17 cellular contexts compared by ENCODE assay signal in the genomic region with DNA sequence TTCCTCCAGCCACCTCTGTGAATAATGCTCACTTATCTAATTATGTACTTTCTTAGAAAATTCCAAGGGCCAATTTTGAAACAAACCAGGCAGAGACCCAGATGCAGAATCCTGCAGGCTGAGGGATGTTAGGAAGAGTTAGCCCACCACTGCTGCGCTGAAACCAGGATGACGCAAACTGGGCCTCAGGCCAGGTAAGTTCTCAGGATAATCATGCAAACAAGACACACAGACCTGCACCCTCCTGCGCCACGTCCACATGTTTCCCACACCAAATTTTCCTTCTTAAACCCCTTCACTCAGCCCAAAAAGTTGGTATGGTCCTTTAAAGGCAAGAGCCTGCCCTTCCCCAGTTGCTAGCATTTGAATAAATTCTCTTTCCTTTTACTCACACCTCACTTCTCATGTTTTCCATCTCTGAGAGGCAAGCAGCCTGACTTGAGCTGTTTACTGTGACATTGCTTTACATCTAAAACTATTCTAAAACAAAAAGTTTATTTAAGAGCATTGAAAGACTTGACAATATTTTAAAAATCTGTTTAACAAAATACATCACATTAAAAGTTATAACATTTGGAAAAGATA.
"Had no signal": no experiment of that assay in that cellular context is flagged by ENCODE, and none has a peak within 500 bp of the region (broad histone marks: within the 10 kb centered on the region; RNA-seq: fewer than 3 reads in every experiment).

No MANE protein-coding gene starts in this region.

- DNase-seq: cerebellar nuclear complex; effector memory CD8-positive, alpha-beta T cell; esophagus squamous epithelium; foreskin fibroblast; glutamatergic neuron; mammary epithelial cell; natural killer cell; occipital lobe; psoas muscle; retina; stimulated activated CD4-positive, alpha-beta T cell treated with anti-CD3 and anti-CD28 coated beads, Interleukin-2, amount 100 ng/mL, for 24 hours; stimulated activated naive CD4-positive, alpha-beta T cell treated with Interleukin-2 at 50 U/mL for 16 hours; trophoblast cell had no signal

- H3K36me3 ChIP-seq: esophagus squamous epithelium, gastroesophageal sphincter had no signal

- H3K27me3 ChIP-seq: esophagus squamous epithelium, gastroesophageal sphincter had no signal

- H3K4me1 ChIP-seq: esophagus squamous epithelium, gastroesophageal sphincter, parathyroid adenoma, psoas muscle had no signal

- H3K9ac ChIP-seq: parathyroid adenoma had no signal

- ATAC-seq: effector memory CD8-positive, alpha-beta T cell; gastroesophageal sphincter; left lobe of liver; natural killer cell; psoas muscle; sciatic nerve had no signal

- H3K27ac ChIP-seq: esophagus squamous epithelium, gastroesophageal sphincter, parathyroid adenoma, psoas muscle had no signal

- H3K9me3 ChIP-seq: esophagus squamous epithelium, gastroesophageal sphincter, psoas muscle had no signal

- H2AFZ ChIP-seq: parathyroid adenoma had no signal

- H3K4me3 ChIP-seq: esophagus squamous epithelium, gastroesophageal sphincter, psoas muscle had no signal

- H3K79me2 ChIP-seq: parathyroid adenoma had no signal
